Comparison of ENCODE assay signal across 2 cellular contexts in the genomic region with DNA sequence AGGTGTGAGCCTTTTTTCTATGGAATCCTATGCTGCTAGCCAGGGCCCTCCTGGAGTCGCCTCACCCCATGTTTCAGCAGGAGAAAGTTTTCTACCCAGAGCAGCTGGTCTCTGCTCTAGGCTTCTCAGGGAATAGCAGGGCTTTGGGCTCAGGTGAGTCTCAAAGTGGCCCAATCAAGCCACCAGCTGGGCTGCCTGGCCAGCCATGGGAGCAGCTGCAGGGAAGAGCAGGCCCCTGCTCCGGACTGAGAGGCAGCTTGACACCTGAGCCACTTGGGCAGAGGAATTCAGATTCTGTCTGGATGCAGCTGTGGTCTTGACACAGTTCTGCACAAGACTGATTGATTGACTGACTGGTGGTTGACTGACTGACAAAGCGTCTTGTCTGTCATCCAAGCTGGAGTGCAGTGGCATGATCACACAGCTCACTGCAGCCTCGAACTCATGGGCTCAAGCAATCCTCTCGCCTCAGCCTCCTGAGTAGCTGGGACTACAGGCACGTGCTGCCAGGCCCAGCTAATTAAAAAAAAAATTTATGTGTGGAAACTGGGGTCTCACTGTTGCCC.
TF ChIP-seq lines count a peak whose summit lies in the region.

No MANE protein-coding gene starts in this region.

TF ChIP-seq in GM12891, 5 proteins besides CTCF, POLR2A, EP300 and RAD21:
- TF ChIP-seq POU2F2 (IDR thresholded peaks at IDR 0.05; ENCODE audit: low read depth, low read length) (no peak), SPI1 (IDR thresholded peaks at IDR 0.05; ENCODE audit: low read depth, low read length) (no peak), POLR2AphosphoS5 (IDR thresholded peaks at IDR 0.05; ENCODE audit: low read depth, low read length) (no peak), PAX5 (IDR thresholded peaks at IDR 0.05; ENCODE audit: insufficient read depth, low read length, severe bottlenecking) (no peak), TAF1 (IDR thresholded peaks at IDR 0.05; ENCODE audit: low read depth, low read length) (no peak)

TF ChIP-seq in H1, 55 proteins besides CTCF, POLR2A, EP300 and RAD21:
- TF ChIP-seq CREB1 (IDR thresholded peaks at IDR 0.05) (no peak), SAP30 (IDR thresholded peaks at IDR 0.05; ENCODE audit: insufficient read depth, insufficient replicate concordance, low read length) (no peak), GABPA (IDR thresholded peaks at IDR 0.05; ENCODE audit: borderline replicate concordance, insufficient read depth, low read length) (no peak), RXRA (IDR thresholded peaks at IDR 0.05; ENCODE audit: insufficient read depth, low read depth, low read length) (no peak), TCF12 (IDR thresholded peaks at IDR 0.05; ENCODE audit: low read depth, low read length) (no peak), NANOG (IDR thresholded peaks at IDR 0.05; ENCODE audit: insufficient read depth, low read depth, low read length, poor library complexity, severe bottlenecking) (no peak), SP2 (IDR thresholded peaks at IDR 0.05; ENCODE audit: low read length) (no peak), KDM5A (IDR thresholded peaks at IDR 0.05; ENCODE audit: low read length) (no peak), BACH1 (IDR thresholded peaks at IDR 0.05; ENCODE audit: low read length) (no peak)
